16 cellular contexts compared by ENCODE assay signal in the genomic region with DNA sequence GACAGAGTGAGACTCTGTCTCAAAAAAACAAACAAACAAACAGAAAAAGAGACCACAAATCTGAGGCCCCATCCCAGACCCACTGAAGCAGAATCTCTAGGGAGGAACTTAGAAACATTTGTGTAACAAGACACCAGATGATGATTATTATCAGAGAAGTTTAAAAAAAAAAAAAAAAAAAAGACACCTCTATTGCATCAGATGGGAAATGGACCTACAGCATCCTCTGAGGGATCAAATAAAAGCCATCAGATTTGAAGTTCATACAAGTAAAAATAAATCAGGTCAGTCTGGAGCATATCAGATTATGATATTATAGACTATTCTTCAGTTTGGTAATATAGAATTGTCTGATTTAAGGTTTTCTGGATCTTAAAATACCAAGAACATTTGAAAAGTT. TPM values are rescaled to one million over a fixed set of nuclear protein-coding genes. Genes with fewer than 3 reads are reported as not detected.
DNase-seq lines count a peak whose midpoint lies in the region; ATAC-seq, FAIRE-seq and TF ChIP-seq lines count a peak whose summit lies in the region.
"Had no signal": no experiment of that assay in that cellular context is flagged by ENCODE, and none has a peak within 500 bp of the region (broad histone marks: within the 10 kb centered on the region; RNA-seq: fewer than 3 reads in every experiment).

No MANE protein-coding gene starts in this region.

- in situ Hi-C loops in K562 (cut with MboI) = no loop called here

- peak overlapping the region; percentile 47 for H3K4me2 ChIP-seq in Karpas-422 (ENCODE audit: low read depth, low read length, poor library complexity, severe bottlenecking)
- peak overlapping the region; percentile 70; the same call in 1 of the 2 replicates for H3K4me2 ChIP-seq in K562 (ENCODE audit: insufficient read depth, low read length)
- H3K4me2 ChIP-seq in skeletal muscle satellite cell (ENCODE audit: low read length) = peak overlapping the region; percentile 84

- TF ChIP-seq RAD21 in K562 (CRISPR knock-in tag; conservative IDR thresholded peaks at IDR 0.05 in 1 of 2, IDR thresholded peaks at IDR 0.05 in 1 of 2) = 0 out of 4 replicates have a peak, but pooled peaks of 1 of the 2 experiments have one; percentile 16

- H3K27me3 Mint-ChIP-seq in activated CD4-positive, alpha-beta T cell treated with anti-CD3 and anti-CD28 coated beads, Interleukin-2, amount 10 ng/mL, durations not matched to agents 7 days and 5 days = no peaks in the 10 kb centered on the region
- H3K27me3 Mint-ChIP-seq: brain had no signal

- H3K27ac ChIP-seq in Karpas-422 (ENCODE audit: low read length) = no peak overlapping the region
- H3K27ac ChIP-seq in K562 (ENCODE audit: extremely low read depth, low read depth, low read length) = no peak overlapping the region
- no peak overlapping the region for H3K27ac ChIP-seq in gastroesophageal sphincter
- H3K27ac ChIP-seq: upper lobe of left lung had no signal

- H3K4me1 ChIP-seq in Karpas-422 (ENCODE audit: low read length) (peaks cover 4% of the 10 kb centered on the region; the same call in 1 of the 2 replicates), K562 (replicated peaks in 1 of 2; ENCODE audit: control insufficient read depth in 2 of 2, insufficient read depth in 2 of 2, low read length in 2 of 2) (peaks cover 0 to 12% of the 10 kb centered on the region in 2 experiments), skeletal muscle satellite cell (ENCODE audit: control insufficient read depth, insufficient read depth, low read length) (peaks cover 3% of the 10 kb centered on the region), gastroesophageal sphincter (no peaks in the 10 kb centered on the region)
- H3K4me1 ChIP-seq: heart right ventricle had no signal

- no peaks in the 10 kb centered on the region for H3K9me1 ChIP-seq in K562 (ENCODE audit: control insufficient read depth, insufficient read depth, low read length)

- no peaks in the 10 kb centered on the region for H3K9me2 ChIP-seq in Karpas-422 (replicated peaks; ENCODE audit: insufficient read depth, low read length)

- H3K9me3 ChIP-seq in Karpas-422 (ENCODE audit: low read length) = no peaks in the 10 kb centered on the region
- no peaks in the 10 kb centered on the region for H3K9me3 ChIP-seq in K562 (replicated peaks; ENCODE audit: control insufficient read depth, insufficient read depth, low read depth, low read length)
- H3K9me3 ChIP-seq in skeletal muscle satellite cell (replicated peaks; ENCODE audit: low read length) = no peaks in the 10 kb centered on the region
- no peaks in the 10 kb centered on the region for H3K9me3 ChIP-seq in gastroesophageal sphincter
- H3K9me3 ChIP-seq: heart right ventricle, upper lobe of left lung had no signal

- H3K79me2 ChIP-seq in Karpas-422 (ENCODE audit: low read length) = no peaks in the 10 kb centered on the region
- no peaks in the 10 kb centered on the region for H3K79me2 ChIP-seq in K562 (ENCODE audit: control insufficient read depth, insufficient read depth, low read length)

- H3K4me1 Mint-ChIP-seq in activated CD4-positive, alpha-beta T cell treated with anti-CD3 and anti-CD28 coated beads, Interleukin-2, amount 10 ng/mL, durations not matched to agents 7 days and 5 days = peaks cover 25% of the 10 kb centered on the region

- DNase-seq in activated CD4-positive, alpha-beta T cell treated with anti-CD3 and anti-CD28 coated beads, Interleukin-2, amount 10 ng/mL, durations not matched to agents 7 days and 5 days = no peak
- DNase-seq in activated CD4-positive, alpha-beta T cell treated with anti-CD3 and anti-CD28 coated beads, Interleukin-2, amount 50 U/mL, for 1 hour = no peak
- DNase-seq in Karpas-422 = no peak
- no peak for DNase-seq in K562 (ENCODE audit: extremely low read depth in 1 of 4, low spot score in 3 of 4)
- no peak for DNase-seq in NCI-H2029 treated with DMSO at 0.1 percent for 48 hours (lab: John Stamatoyannopoulos, UW)
- DNase-seq in HT-29 (ENCODE audit: low spot score) = no peak
- DNase-seq: left colon, NCI-H446 treated with DMSO at 0.1 percent for 48 hours, upper lobe of left lung had no signal

- H4K20me1 ChIP-seq in Karpas-422 (ENCODE audit: insufficient read depth, low read depth, low read length) (no peaks in the 10 kb centered on the region), K562 (replicated peaks; ENCODE audit: control insufficient read depth, insufficient read depth, low read length) (no peaks in the 10 kb centered on the region)

- H3K27ac Mint-ChIP-seq in activated CD4-positive, alpha-beta T cell treated with anti-CD3 and anti-CD28 coated beads, Interleukin-2, amount 10 ng/mL, durations not matched to agents 7 days and 5 days = peak overlapping the region; percentile 96

- no peak for FAIRE-seq in K562 (lab: Jason Lieb, UNC)
- FAIRE-seq: endometrium had no signal

- TF ChIP-seq CTCF in K562 (IDR thresholded peaks at IDR 0.05 in 2 of 3, conservative IDR thresholded peaks at IDR 0.05 in 1 of 3; ENCODE audit: insufficient read depth in 2 of 3, low read depth in 1 of 3, low read length in 3 of 3) (no peak), gastroesophageal sphincter (IDR thresholded peaks at IDR 0.05) (no peak)

- CTCF ChIA-PET in activated CD4-positive, alpha-beta T cell treated with anti-CD3 and anti-CD28 coated beads, Interleukin-2, amount 10 ng/mL, durations not matched to agents 7 days and 5 days (lab: Charles Lee) = interaction anchor here (1.0 to 1.4 kb wide), 2 partner anchors 8 to 62 kb away, joined by 4 to 6 read pairs; no protein-coding TSS in a partner anchor
- CTCF ChIA-PET in K562 (lab: Yijun Ruan, JAX; ENCODE audit: low intra/inter-chr PET ratio) = no interaction called here

- POLR2A ChIA-PET in activated CD4-positive, alpha-beta T cell treated with anti-CD3 and anti-CD28 coated beads, Interleukin-2, amount 10 ng/mL, durations not matched to agents 7 days and 5 days (lab: Charles Lee) = no interaction called here
- POLR2A ChIA-PET in K562 (lab: Yijun Ruan, JAX) = interaction anchor here (0.6 to 1.4 kb wide), 4 partner anchors 10 to 47 kb away, joined by 3 to 4 read pairs (median 3); no protein-coding TSS in a partner anchor

- TF ChIP-seq POLR2A in K562 (conservative IDR thresholded peaks at IDR 0.05) (no peak), gastroesophageal sphincter (IDR thresholded peaks at IDR 0.05) (no peak)

- ATAC-seq in K562 = peak; percentile 45
- no peak for ATAC-seq in gastroesophageal sphincter
- ATAC-seq: left colon, Panc1 had no signal

- no TSS peak for BruUV-seq in K562 (replicated peaks; lab: Mats Ljungman, UMichigan)

- H3K36me3 ChIP-seq in Karpas-422 (ENCODE audit: insufficient read depth, low read length) = no peaks in the 10 kb centered on the region
- no peaks in the 10 kb centered on the region for H3K36me3 ChIP-seq in K562 (ENCODE audit: control insufficient read depth, insufficient read depth, low read length)
- H3K36me3 ChIP-seq in skeletal muscle satellite cell (ENCODE audit: insufficient read depth, low read length) = no peaks in the 10 kb centered on the region
- no peaks in the 10 kb centered on the region for H3K36me3 ChIP-seq in gastroesophageal sphincter
- H3K36me3 ChIP-seq: heart right ventricle, upper lobe of left lung had no signal

- H3K9me3 Mint-ChIP-seq in activated CD4-positive, alpha-beta T cell treated with anti-CD3 and anti-CD28 coated beads, Interleukin-2, amount 10 ng/mL, durations not matched to agents 7 days and 5 days = no peaks in the 10 kb centered on the region
- H3K9me3 Mint-ChIP-seq: neural crest cell had no signal

- H3K27me3 ChIP-seq in Karpas-422 (ENCODE audit: low read length) = peaks cover 2% of the 10 kb centered on the region; the same call in 1 of the 2 replicates
- H3K27me3 ChIP-seq in K562 (ENCODE audit: control insufficient read depth in 2 of 2, insufficient read depth in 2 of 2, low read length in 2 of 2) = no peaks in the 10 kb centered on the region
- no peaks in the 10 kb centered on the region for H3K27me3 ChIP-seq in skeletal muscle satellite cell (ENCODE audit: control insufficient read depth, insufficient read depth, low read length)
- no peaks in the 10 kb centered on the region for H3K27me3 ChIP-seq in gastroesophageal sphincter
- H3K27me3 ChIP-seq: heart right ventricle, upper lobe of left lung had no signal

- TF ChIP-seq EP300 in K562 (IDR thresholded peaks at IDR 0.05; ENCODE audit: low read length) (no peak), gastroesophageal sphincter (IDR thresholded peaks at IDR 0.05) (no peak)

- no peak overlapping the region for H3K9ac ChIP-seq in Karpas-422 (ENCODE audit: low read length)
- H3K9ac ChIP-seq in K562 (ENCODE audit: insufficient read depth in 1 of 2, low read depth in 2 of 2, low read length in 2 of 2) = peak overlapping the region in 1 of 2 experiments; percentile 47; a peak in 1 of 4 replicates
- peak overlapping the region; percentile 73 for H3K9ac ChIP-seq in skeletal muscle satellite cell (ENCODE audit: low read depth, low read length)

- H3K4me3 Mint-ChIP-seq in activated CD4-positive, alpha-beta T cell treated with anti-CD3 and anti-CD28 coated beads, Interleukin-2, amount 10 ng/mL, durations not matched to agents 7 days and 5 days = peak overlapping the region; percentile 74
- H3K4me3 Mint-ChIP-seq: brain, neural crest cell had no signal

- H3K4me3 ChIP-seq in Karpas-422 (ENCODE audit: low read length) (peak overlapping the region; percentile 13; the same call in 1 of the 2 replicates), K562 (no peak overlapping the region), skeletal muscle satellite cell (ENCODE audit: low read length) (peak overlapping the region; percentile 69), gastroesophageal sphincter (peak overlapping the region in 1 of 2 donors; percentile 24)

- peaks cover 2% of the 10 kb centered on the region for H3K36me3 Mint-ChIP-seq in activated CD4-positive, alpha-beta T cell treated with anti-CD3 and anti-CD28 coated beads, Interleukin-2, amount 10 ng/mL, durations not matched to agents 7 days and 5 days (ENCODE audit: low read depth)
- H3K36me3 Mint-ChIP-seq: brain had no signal

- intact Hi-C loops in K562 (cut with micrococcal nuclease) = no loop called here

- no peak overlapping the region for H2AFZ ChIP-seq in Karpas-422 (ENCODE audit: low read length)
- peak overlapping the region; percentile 89 for H2AFZ ChIP-seq in K562 (ENCODE audit: low read depth, low read length)

RNA-seq across cellular contexts. Expression of a gene that starts 21.9 kb away (rescaled TPM):
- 1 to 10 TPM; 1.5 to 3.9 TPM for total RNA-seq in activated CD4-positive, alpha-beta T cell treated with anti-CD3 and anti-CD28 coated beads, Interleukin-2, amount 10 ng/mL, durations not matched to agents 7 days and 5 days
- total RNA-seq in Karpas-422 (2014; rRNA removed; shearing (Covaris generic); ENCODE audit: low replicate concordance) = not detected in 2 replicates
- total RNA-seq in K562 (2011; cell fraction: chromatin; rRNA removed; ENCODE audit: low replicate concordance) = 0.42 TPM in 1 of 2 replicates, not detected in the other
- 0.17 and 0.26 TPM in 2 replicates for total RNA-seq in K562 (2011; cell fraction: nucleolus; rRNA removed)
- total RNA-seq in K562 (2011; cell fraction: nucleoplasm; rRNA removed) = 0.15 and 0.92 TPM in 2 replicates
- total RNA-seq in K562 (2014; rRNA removed) = 0.08 TPM in 1 of 2 replicates, not detected in the other
- total RNA-seq in K562 (2014; rRNA removed; fragmentation: Illumina TruSeq; extraction: Trizol) = 0.07 and 0.29 TPM in 2 replicates
- 0.15 and 0.33 TPM in 2 replicates for total RNA-seq in K562 (2015; rRNA removed; fragmentation: Illumina TruSeq; extraction: Trizol)
- total RNA-seq in K562 (2021) = 0.13 and 0.27 TPM in 2 replicates
- polyA plus RNA-seq in K562 (2011; rRNA removed) = 0.11 and 0.12 TPM in 2 replicates
- polyA plus RNA-seq in K562 (2011; cell fraction: cytosol; rRNA removed) = 0.16 TPM in 1 of 2 replicates, not detected in the other
- polyA plus RNA-seq in K562 (2011; cell fraction: nucleus; rRNA removed) = 0.14 and 0.36 TPM in 2 replicates
- 0.76 and 4.9 TPM in 2 replicates for polyA plus RNA-seq in K562 (2012)
- polyA plus RNA-seq in K562 (2014; fragmentation: Illumina TruSeq; extraction: Trizol) = 0.09 and 0.14 TPM in 2 replicates
- polyA plus RNA-seq in K562 (2014; fragmentation: Nextera tagmentation; extraction: Ambion mirVana) = under 1 TPM in 1 of 2 experiments, not detected in 1; 0.07 TPM
- 0.35 and 0.41 TPM in 2 replicates for polyA plus RNA-seq in K562 (2014; rRNA removed)
- 0.11 and 0.12 TPM in 2 replicates for polyA minus RNA-seq in K562 (2011; rRNA and poly(A)+ RNA removed)
- polyA minus RNA-seq in K562 (2011; cell fraction: cytosol; rRNA and poly(A)+ RNA removed) = not detected in 2 replicates
- 0.13 and 0.22 TPM in 2 replicates for polyA minus RNA-seq in K562 (2011; cell fraction: nucleus; rRNA and poly(A)+ RNA removed)
- total RNA-seq in skeletal muscle satellite cell (2012; rRNA removed) = 0.51 TPM in 1 of 2 replicates, not detected in the other
- not detected in 2 replicates for total RNA-seq in HT-29 (2014; rRNA removed; shearing (Covaris generic))
- total RNA-seq in gastroesophageal sphincter = under 1 TPM in 2 of 4 donors, not detected in 2; 0.32 to 0.50 TPM
- total RNA-seq: neural crest cell had no signal
